ENCODE assay signal across 9 cellular contexts in the genomic region with DNA sequence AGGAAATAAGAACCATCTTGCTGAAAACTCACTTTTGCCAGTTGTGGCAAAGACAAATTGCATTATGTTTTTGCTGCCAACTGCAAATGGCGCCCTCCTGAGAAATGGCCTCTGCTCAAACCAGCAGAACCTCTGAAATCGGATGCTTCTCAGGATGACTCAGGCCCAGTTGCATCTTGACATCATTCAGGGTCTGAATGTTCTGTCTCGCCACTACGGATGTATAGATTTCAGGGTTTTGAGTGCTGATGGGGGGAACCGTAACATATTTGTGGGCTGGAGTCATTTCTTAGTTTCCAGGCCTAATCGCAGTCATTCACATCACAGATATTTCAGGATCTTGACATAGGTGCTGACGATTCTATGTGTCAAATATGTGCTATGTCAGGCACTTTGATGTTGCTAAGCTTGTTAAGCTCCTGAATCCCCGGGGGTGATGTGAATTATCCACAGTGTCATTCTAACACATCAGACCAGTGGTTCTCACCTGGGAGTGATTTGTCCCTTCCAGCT.
DNase-seq lines count a peak whose midpoint lies in the region; ATAC-seq and TF ChIP-seq lines count a peak whose summit lies in the region.
"Had no signal": no experiment of that assay in that cellular context is flagged by ENCODE, and none has a peak within 500 bp of the region (broad histone marks: within the 10 kb centered on the region; RNA-seq: fewer than 3 reads in every experiment).

No MANE protein-coding gene starts in this region.

- no peaks in the 10 kb centered on the region for H3K36me3 ChIP-seq in ascending aorta
- no peaks in the 10 kb centered on the region for H3K36me3 ChIP-seq in spleen

- WGBS in spleen, 5 donors, result 66 to 76% (median 71%) methylated on average over 8 of the region's 8 CpGs

- H3K27ac ChIP-seq in ascending aorta, result no peak overlapping the region
- no peak overlapping the region for H3K27ac ChIP-seq in spleen

- DNase-seq in AG09309 (ENCODE audit: low read depth), result peak; percentile 83
- DNase-seq in iris pigment epithelial cell (ENCODE audit: low read depth), result peak; percentile 100
- DNase-seq in ascending aorta (ENCODE audit: low spot score in 2 of 2), result no peak
- DNase-seq in spleen, result no peak
- DNase-seq: NCI-H82 had no signal

- H3K27me3 ChIP-seq in ascending aorta (no peaks in the 10 kb centered on the region), spleen (replicated peaks in 1 of 7) (no peaks in the 10 kb centered on the region)

- H3K4me1 ChIP-seq in ascending aorta (no peaks in the 10 kb centered on the region), spleen (peaks cover 0 to 12% (median 3%) of the 10 kb centered on the region in 6 donors)

- H3K9me3 ChIP-seq in ascending aorta, result no peaks in the 10 kb centered on the region
- no peaks in the 10 kb centered on the region for H3K9me3 ChIP-seq in spleen

- no peak overlapping the region for H3K4me3 ChIP-seq in AG09309 (ENCODE audit: control insufficient read depth, low read depth, low read length)
- no peak overlapping the region for H3K4me3 ChIP-seq in ascending aorta
- H3K4me3 ChIP-seq in spleen, result no peak overlapping the region

- no peak for TF ChIP-seq POLR2A in spleen (IDR thresholded peaks at IDR 0.05)

- intact Hi-C loops in ascending aorta (cut with DNase I), result no loop called here
- intact Hi-C loops in spleen (cut with DNase I; ENCODE audit: low total_unique reads), result no loop called here

- TF ChIP-seq CTCF in AG09309 (IDR thresholded peaks at IDR 0.05; ENCODE audit: control insufficient read depth, insufficient read depth, low read depth, low read length, missing control alignments) (peak; percentile 6), ascending aorta (IDR thresholded peaks at IDR 0.05) (no peak), spleen (IDR thresholded peaks at IDR 0.05 in 8 of 11, conservative IDR thresholded peaks at IDR 0.05 in 3 of 11) (no peak)

- ATAC-seq in GM21529 (IDR thresholded peaks at IDR 0.05; ENCODE audit: unreplicated experiment) (peak; percentile 68), SK-N-SH treated with all-trans-retinoic acid at 6 μM for 48 hours (peak; percentile 95), GM19023 (IDR thresholded peaks at IDR 0.05; ENCODE audit: unreplicated experiment) (no peak), GM19467 (IDR thresholded peaks at IDR 0.05; ENCODE audit: unreplicated experiment) (no peak)

TF ChIP-seq in SK-N-SH treated with all-trans-retinoic acid at 6 μM for 48 hours, 23 proteins besides CTCF, POLR2A, EP300 and RAD21:
- peak; percentile 86; the same call in 1 of the 2 replicates for TF ChIP-seq TOX (CRISPR knock-in tag; IDR thresholded peaks at IDR 0.05; ENCODE audit: borderline replicate concordance)
- TF ChIP-seq, protein P1, sequence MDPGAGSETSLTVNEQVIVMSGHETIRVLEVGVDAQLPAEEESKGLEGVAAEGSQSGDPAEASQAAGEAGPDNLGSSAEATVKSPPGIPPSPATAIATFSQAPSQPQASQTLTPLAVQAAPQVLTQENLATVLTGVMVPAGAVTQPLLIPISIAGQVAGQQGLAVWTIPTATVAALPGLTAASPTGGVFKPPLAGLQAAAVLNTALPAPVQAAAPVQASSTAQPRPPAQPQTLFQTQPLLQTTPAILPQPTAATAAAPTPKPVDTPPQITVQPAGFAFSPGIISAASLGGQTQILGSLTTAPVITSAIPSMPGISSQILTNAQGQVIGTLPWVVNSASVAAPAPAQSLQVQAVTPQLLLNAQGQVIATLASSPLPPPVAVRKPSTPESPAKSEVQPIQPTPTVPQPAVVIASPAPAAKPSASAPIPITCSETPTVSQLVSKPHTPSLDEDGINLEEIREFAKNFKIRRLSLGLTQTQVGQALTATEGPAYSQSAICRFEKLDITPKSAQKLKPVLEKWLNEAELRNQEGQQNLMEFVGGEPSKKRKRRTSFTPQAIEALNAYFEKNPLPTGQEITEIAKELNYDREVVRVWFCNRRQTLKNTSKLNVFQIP (CRISPR knock-in tag; IDR thresholded peaks at IDR 0.05; ENCODE audit: borderline replicate concordance, low read depth), result no peak

Comparison
In these comparisons a context has a peak if more than half of its experiments do, and no peak if none do; other contexts are left out.
1. DNase-seq: peak in AG09309 (single experiment) and iris pigment epithelial cell (single experiment); none in ascending aorta (0 of 2) and spleen (single experiment).
2. ATAC-seq: peak in GM21529 (single experiment) and SK-N-SH treated with all-trans-retinoic acid at 6 μM for 48 hours (single experiment); none in GM19023 (single experiment) and GM19467 (single experiment).